In genomic region chr1:6474815-6475282, GRCh38 we compare ENCODE assay signal across 1 cellular context.
TF ChIP-seq lines count a peak whose summit lies in the region.

No MANE protein-coding gene starts in this region.

TF ChIP-seq in K562, 482 proteins besides CTCF, POLR2A, EP300 and RAD21:
- TF ChIP-seq ZNF785 (CRISPR knock-in tag; IDR thresholded peaks at IDR 0.05): no peak
- peak; percentile 34 for TF ChIP-seq ZNF263 (CRISPR knock-in tag; IDR thresholded peaks at IDR 0.05; ENCODE audit: borderline replicate concordance)
TF ChIP-seq in K562: peak in this region for 1.
